In the genomic region with DNA sequence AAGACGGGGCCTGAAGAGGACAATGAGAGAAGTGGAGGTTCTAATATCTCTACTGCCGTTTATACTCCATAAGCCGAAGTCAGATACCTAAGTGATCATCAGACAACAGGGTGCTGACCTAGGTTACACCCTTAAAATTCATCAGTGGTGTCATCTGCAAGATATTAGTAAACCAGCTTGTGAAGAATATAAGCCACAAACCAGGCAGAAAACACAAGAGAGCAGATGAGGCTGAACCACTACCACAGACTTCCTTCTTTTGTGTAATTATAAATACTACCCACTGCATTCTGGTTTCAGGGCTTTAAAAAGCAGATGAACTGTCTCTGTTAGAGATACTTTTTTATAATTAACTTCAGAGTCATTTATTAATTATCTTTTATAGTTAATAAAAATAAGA, we compare ENCODE assay signal across 1 cellular context.
TF ChIP-seq lines count a peak whose summit lies in the region.

No MANE protein-coding gene starts in this region.

TF ChIP-seq in GM12878, 131 proteins besides CTCF, POLR2A, EP300 and RAD21 (continued from another document and continues in another):
- TF ChIP-seq, protein P1, sequence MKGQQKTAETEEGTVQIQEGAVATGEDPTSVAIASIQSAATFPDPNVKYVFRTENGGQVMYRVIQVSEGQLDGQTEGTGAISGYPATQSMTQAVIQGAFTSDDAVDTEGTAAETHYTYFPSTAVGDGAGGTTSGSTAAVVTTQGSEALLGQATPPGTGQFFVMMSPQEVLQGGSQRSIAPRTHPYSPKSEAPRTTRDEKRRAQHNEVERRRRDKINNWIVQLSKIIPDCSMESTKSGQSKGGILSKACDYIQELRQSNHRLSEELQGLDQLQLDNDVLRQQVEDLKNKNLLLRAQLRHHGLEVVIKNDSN (IDR thresholded peaks at IDR 0.05; ENCODE audit: borderline replicate concordance, extremely low read length, insufficient read depth, low read depth, low read length), result no peak
- TF ChIP-seq TCF12 (IDR thresholded peaks at IDR 0.05; ENCODE audit: low read depth, low read length) (0 out of 2 replicates have a peak, but pooled peaks have one; percentile 11), ZNF274 (IDR thresholded peaks at IDR 0.05; ENCODE audit: insufficient read depth, insufficient read length) (no peak), CREM (IDR thresholded peaks at IDR 0.05; ENCODE audit: low read depth) (peak; percentile 58; the same call in 1 of the 2 replicates), CHD2 (IDR thresholded peaks at IDR 0.05; ENCODE audit: borderline replicate concordance, low read depth, low read length) (no peak), ZSCAN29 (IDR thresholded peaks at IDR 0.05) (no peak), CHD1 (IDR thresholded peaks at IDR 0.05; ENCODE audit: low read depth, low read length) (no peak), ESRRA (IDR thresholded peaks at IDR 0.05; ENCODE audit: low read length) (no peak), GATAD2B (conservative IDR thresholded peaks at IDR 0.05; ENCODE audit: low read depth) (no peak), KLF5 (IDR thresholded peaks at IDR 0.05; ENCODE audit: partially characterized antibody) (no peak), RAD51 (IDR thresholded peaks at IDR 0.05) (no peak), RCOR1 (conservative IDR thresholded peaks at IDR 0.05; ENCODE audit: low read depth, low read length) (no peak), HDAC2 (IDR thresholded peaks at IDR 0.05) (no peak), CBFB (IDR thresholded peaks at IDR 0.05; ENCODE audit: low read depth) (peak; percentile 86), SMC3 (IDR thresholded peaks at IDR 0.05; ENCODE audit: borderline replicate concordance, low read length) (no peak), BACH1 (IDR thresholded peaks at IDR 0.05; ENCODE audit: borderline replicate concordance) (no peak), MEF2A (IDR thresholded peaks at IDR 0.05; ENCODE audit: insufficient read depth, low read depth, low read length) (peak; percentile 85), EZH2 (IDR thresholded peaks at IDR 0.05; ENCODE audit: borderline replicate concordance, control insufficient read depth, low read depth, low read length) (no peak), EGR1 (IDR thresholded peaks at IDR 0.05; ENCODE audit: borderline replicate concordance in 1 of 2, low read depth in 2 of 2, low read length in 2 of 2) (no peak), MYC (IDR thresholded peaks at IDR 0.05; ENCODE audit: insufficient read depth, insufficient read length, insufficient replicate concordance, low read length, severe bottlenecking) (no peak), E2F4 (IDR thresholded peaks at IDR 0.05; ENCODE audit: low read depth, low read length) (no peak), BRCA1 (IDR thresholded peaks at IDR 0.05; ENCODE audit: low read depth, low read length) (no peak), NR2C1 (IDR thresholded peaks at IDR 0.05) (no peak), TARDBP (IDR thresholded peaks at IDR 0.05; ENCODE audit: borderline replicate concordance) (no peak), PAX5 (IDR thresholded peaks at IDR 0.05; ENCODE audit: borderline replicate concordance, low read depth, low read length) (peak; percentile 81; the same call in 1 of the 2 replicates), SREBF1 (IDR thresholded peaks at IDR 0.05; ENCODE audit: low read length) (no peak), CEBPZ (IDR thresholded peaks at IDR 0.05; ENCODE audit: low read depth, low read length) (no peak), BMI1 (IDR thresholded peaks at IDR 0.05; ENCODE audit: borderline replicate concordance) (no peak), CUX1 (IDR thresholded peaks at IDR 0.05; ENCODE audit: insufficient replicate concordance, low read depth, low read length) (no peak), MTA2 (IDR thresholded peaks at IDR 0.05; ENCODE audit: low read depth) (peak; percentile 93)
- TF ChIP-seq, protein P2, sequence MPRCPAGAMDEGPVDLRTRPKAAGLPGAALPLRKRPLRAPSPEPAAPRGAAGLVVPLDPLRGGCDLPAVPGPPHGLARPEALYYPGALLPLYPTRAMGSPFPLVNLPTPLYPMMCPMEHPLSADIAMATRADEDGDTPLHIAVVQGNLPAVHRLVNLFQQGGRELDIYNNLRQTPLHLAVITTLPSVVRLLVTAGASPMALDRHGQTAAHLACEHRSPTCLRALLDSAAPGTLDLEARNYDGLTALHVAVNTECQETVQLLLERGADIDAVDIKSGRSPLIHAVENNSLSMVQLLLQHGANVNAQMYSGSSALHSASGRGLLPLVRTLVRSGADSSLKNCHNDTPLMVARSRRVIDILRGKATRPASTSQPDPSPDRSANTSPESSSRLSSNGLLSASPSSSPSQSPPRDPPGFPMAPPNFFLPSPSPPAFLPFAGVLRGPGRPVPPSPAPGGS (IDR thresholded peaks at IDR 0.05; ENCODE audit: borderline replicate concordance, insufficient read depth, low read depth, low read length, poor library complexity, severe bottlenecking), result no peak
- TF ChIP-seq, protein P3, sequence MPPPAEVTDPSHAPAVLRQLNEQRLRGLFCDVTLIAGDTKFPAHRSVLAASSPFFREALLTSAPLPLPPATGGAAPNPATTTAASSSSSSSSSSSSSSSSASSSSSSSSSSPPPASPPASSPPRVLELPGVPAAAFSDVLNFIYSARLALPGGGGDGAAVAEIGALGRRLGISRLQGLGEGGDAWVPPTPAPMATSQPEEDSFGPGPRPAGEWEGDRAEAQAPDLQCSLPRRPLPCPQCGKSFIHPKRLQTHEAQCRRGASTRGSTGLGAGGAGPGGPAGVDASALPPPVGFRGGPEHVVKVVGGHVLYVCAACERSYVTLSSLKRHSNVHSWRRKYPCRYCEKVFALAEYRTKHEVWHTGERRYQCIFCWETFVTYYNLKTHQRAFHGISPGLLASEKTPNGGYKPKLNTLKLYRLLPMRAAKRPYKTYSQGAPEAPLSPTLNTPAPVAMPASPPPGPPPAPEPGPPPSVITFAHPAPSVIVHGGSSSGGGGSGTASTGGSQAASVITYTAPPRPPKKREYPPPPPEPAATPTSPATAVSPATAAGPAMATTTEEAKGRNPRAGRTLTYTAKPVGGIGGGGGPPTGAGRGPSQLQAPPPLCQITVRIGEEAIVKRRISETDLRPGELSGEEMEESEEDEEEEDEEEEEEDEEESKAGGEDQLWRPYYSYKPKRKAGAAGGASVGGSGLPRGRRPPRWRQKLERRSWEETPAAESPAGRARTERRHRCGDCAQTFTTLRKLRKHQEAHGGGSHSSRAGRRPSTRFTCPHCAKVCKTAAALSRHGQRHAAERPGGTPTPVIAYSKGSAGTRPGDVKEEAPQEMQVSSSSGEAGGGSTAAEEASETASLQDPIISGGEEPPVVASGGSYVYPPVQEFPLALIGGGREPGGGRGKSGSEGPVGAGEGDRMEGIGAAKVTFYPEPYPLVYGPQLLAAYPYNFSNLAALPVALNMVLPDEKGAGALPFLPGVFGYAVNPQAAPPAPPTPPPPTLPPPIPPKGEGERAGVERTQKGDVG (CRISPR knock-in tag; IDR thresholded peaks at IDR 0.05), result no peak
- TF ChIP-seq, protein P4, sequence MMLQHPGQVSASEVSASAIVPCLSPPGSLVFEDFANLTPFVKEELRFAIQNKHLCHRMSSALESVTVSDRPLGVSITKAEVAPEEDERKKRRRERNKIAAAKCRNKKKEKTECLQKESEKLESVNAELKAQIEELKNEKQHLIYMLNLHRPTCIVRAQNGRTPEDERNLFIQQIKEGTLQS (IDR thresholded peaks at IDR 0.05; ENCODE audit: borderline replicate concordance, extremely low read depth, low read depth, low read length), result no peak
- TF ChIP-seq, protein P5, sequence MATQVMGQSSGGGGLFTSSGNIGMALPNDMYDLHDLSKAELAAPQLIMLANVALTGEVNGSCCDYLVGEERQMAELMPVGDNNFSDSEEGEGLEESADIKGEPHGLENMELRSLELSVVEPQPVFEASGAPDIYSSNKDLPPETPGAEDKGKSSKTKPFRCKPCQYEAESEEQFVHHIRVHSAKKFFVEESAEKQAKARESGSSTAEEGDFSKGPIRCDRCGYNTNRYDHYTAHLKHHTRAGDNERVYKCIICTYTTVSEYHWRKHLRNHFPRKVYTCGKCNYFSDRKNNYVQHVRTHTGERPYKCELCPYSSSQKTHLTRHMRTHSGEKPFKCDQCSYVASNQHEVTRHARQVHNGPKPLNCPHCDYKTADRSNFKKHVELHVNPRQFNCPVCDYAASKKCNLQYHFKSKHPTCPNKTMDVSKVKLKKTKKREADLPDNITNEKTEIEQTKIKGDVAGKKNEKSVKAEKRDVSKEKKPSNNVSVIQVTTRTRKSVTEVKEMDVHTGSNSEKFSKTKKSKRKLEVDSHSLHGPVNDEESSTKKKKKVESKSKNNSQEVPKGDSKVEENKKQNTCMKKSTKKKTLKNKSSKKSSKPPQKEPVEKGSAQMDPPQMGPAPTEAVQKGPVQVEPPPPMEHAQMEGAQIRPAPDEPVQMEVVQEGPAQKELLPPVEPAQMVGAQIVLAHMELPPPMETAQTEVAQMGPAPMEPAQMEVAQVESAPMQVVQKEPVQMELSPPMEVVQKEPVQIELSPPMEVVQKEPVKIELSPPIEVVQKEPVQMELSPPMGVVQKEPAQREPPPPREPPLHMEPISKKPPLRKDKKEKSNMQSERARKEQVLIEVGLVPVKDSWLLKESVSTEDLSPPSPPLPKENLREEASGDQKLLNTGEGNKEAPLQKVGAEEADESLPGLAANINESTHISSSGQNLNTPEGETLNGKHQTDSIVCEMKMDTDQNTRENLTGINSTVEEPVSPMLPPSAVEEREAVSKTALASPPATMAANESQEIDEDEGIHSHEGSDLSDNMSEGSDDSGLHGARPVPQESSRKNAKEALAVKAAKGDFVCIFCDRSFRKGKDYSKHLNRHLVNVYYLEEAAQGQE (IDR thresholded peaks at IDR 0.05; ENCODE audit: low read depth, low read length), result no peak
- TF ChIP-seq, protein P6, sequence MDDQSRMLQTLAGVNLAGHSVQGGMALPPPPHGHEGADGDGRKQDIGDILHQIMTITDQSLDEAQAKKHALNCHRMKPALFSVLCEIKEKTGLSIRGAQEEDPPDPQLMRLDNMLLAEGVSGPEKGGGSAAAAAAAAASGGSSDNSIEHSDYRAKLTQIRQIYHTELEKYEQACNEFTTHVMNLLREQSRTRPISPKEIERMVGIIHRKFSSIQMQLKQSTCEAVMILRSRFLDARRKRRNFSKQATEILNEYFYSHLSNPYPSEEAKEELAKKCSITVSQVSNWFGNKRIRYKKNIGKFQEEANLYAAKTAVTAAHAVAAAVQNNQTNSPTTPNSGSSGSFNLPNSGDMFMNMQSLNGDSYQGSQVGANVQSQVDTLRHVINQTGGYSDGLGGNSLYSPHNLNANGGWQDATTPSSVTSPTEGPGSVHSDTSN (IDR thresholded peaks at IDR 0.05; ENCODE audit: insufficient replicate concordance, low read depth, low read length), result no peak
